In the genomic region with DNA sequence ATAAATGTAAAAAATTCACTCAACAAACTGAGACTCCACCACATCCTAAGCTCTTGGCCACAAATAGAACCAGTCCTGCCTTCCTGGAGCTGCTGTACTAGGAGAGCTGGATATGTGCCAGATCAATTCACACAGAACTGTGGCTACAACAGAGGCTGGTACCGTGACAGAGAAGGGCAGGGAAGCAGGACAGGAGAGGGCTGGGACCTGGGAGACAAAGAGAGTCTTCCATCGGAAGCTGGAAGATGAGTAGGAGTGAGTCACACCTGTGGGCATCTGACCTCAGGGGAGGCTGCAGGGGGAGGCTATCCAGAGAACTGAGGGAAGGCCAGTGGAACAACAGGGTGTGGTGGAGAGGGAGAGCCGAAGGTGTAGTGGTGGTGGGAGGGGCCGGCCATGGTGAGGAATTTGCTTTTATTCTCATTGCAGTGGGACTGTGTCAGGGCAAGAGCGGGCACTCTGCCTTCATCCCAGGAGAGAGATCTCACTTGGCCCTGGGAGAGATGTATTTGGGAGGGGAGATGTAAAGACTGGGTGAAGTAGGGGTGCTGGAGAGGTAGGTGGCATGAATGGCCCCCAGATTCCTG, we compare ENCODE assay signal across 6 cellular contexts. TPM values are rescaled to one million over a fixed set of nuclear protein-coding genes. Genes with fewer than 3 reads are reported as not detected.
A peak's percentile ranks its signal among the peaks of the same experiment; 100 is the strongest.
DNase-seq lines count a peak whose midpoint lies in the region; ATAC-seq and TF ChIP-seq lines count a peak whose summit lies in the region.

No MANE protein-coding gene starts in this region.

- peak; percentile 17 for ATAC-seq in Right ventricle myocardium inferior

- peak overlapping the region in 1 of 59 donors; percentile 16 for H3K4me3 ChIP-seq in dorsolateral prefrontal cortex
- no peak overlapping the region for H3K4me3 ChIP-seq in skeletal muscle tissue (ENCODE audit: low read length in 3 of 3)

- no peaks in the 10 kb centered on the region for H3K9me3 ChIP-seq in skeletal muscle tissue (ENCODE audit: control insufficient read depth in 3 of 3, low read length in 3 of 3)

- H3K9ac ChIP-seq in skeletal muscle tissue (ENCODE audit: low read depth in 1 of 3, low read length in 3 of 3): peak overlapping the region; percentile 23 to 84 (median 81)

- H3K4me1 ChIP-seq in skeletal muscle tissue (ENCODE audit: control insufficient read depth in 3 of 3, insufficient read depth in 3 of 3, low read length in 3 of 3): peaks cover 50 to 65% (median 60%) of the 10 kb centered on the region in 3 donors

- TF ChIP-seq CTCF in dorsolateral prefrontal cortex (IDR thresholded peaks at IDR 0.05 in 54 of 56, conservative IDR thresholded peaks at IDR 0.05 in 2 of 56; ENCODE audit: low read depth in 1 of 56, partially characterized antibody in 56 of 56): no peak

- no peaks in the 10 kb centered on the region for H3K27me3 ChIP-seq in dorsolateral prefrontal cortex
- H3K27me3 ChIP-seq in skeletal muscle tissue (ENCODE audit: control insufficient read depth in 3 of 3, insufficient read depth in 3 of 3, low read length in 3 of 3): no peaks in the 10 kb centered on the region

- H3K36me3 ChIP-seq in skeletal muscle tissue (ENCODE audit: control insufficient read depth in 3 of 3, insufficient read depth in 3 of 3, low read length in 3 of 3): no peaks in the 10 kb centered on the region

- intact Hi-C loops in Right ventricle myocardium inferior (cut with DNase I) (no loop called here), cardiac septum (cut with DNase I) (loop anchor here (2.0 kb wide), 1 partner anchor 13 kb away; a partner anchor contains a TSS), dorsolateral prefrontal cortex (cut with DNase I) (loop anchor here (1.0 to 5.0 kb wide), 3 partner anchors 7 to 47 kb away; no protein-coding TSS in a partner anchor)

- H3K27ac ChIP-seq in dorsolateral prefrontal cortex (peak overlapping the region in 58 of 59 donors; percentile 51 to 100 (median 98)), skeletal muscle tissue (ENCODE audit: low read depth, low read length) (peak overlapping the region; percentile 96)

- no peak for DNase-seq in Right ventricle myocardium inferior (ENCODE audit: missing footprints)
- DNase-seq in cardiac septum (ENCODE audit: low spot score): no peak
- DNase-seq in dorsolateral prefrontal cortex: peak in 1 of 10 donors; percentile 51
- no peak for DNase-seq in Kasumi-1 (lab: John Stamatoyannopoulos, UW)
- DNase-seq in DMS114 treated with DMSO at 0.1 percent for 48 hours (lab: John Stamatoyannopoulos, UW; ENCODE audit: unreplicated experiment): no peak

RNA-seq across cellular contexts. Expression of a gene that starts 1.9 kb away (rescaled TPM):
- total RNA-seq in Right ventricle myocardium inferior (72.3 TPM), cardiac septum (148 TPM), dorsolateral prefrontal cortex (100 to 1,000 TPM in 117 of 120 experiments, 10 to 100 TPM in 3; 97.2 to 228 (median 145) TPM), skeletal muscle tissue (32.9 TPM)

RNA-seq across cellular contexts. Expression of a gene that starts 10.2 kb away (rescaled TPM):
- total RNA-seq in Right ventricle myocardium inferior (23.3 TPM), cardiac septum (28.3 TPM), dorsolateral prefrontal cortex (10 to 100 TPM; 22.6 to 74.8 (median 38.1) TPM), skeletal muscle tissue (23.0 TPM)

RNA-seq across cellular contexts. Expression of a gene that starts 12.3 kb away (rescaled TPM):
- 45.1 TPM for total RNA-seq in Right ventricle myocardium inferior
- 47.4 TPM for total RNA-seq in cardiac septum
- total RNA-seq in dorsolateral prefrontal cortex: 100 to 1,000 TPM in 1 of 120 experiments, 10 to 100 TPM in 119; 35.7 to 101 (median 59.6) TPM
- 14.6 TPM for total RNA-seq in skeletal muscle tissue

RNA-seq across cellular contexts. Expression of a gene that starts 15.8 kb away (rescaled TPM):
- 61.0 TPM for total RNA-seq in Right ventricle myocardium inferior
- 174 TPM for total RNA-seq in cardiac septum
- 10 to 100 TPM; 17.3 to 49.0 (median 28.4) TPM for total RNA-seq in dorsolateral prefrontal cortex
- 157 TPM for total RNA-seq in skeletal muscle tissue

RNA-seq across cellular contexts. Expression of a gene that starts 35.2 kb away (rescaled TPM):
- 55.6 TPM for total RNA-seq in Right ventricle myocardium inferior
- 60.2 TPM for total RNA-seq in cardiac septum
- total RNA-seq in dorsolateral prefrontal cortex: 100 to 1,000 TPM in 34 of 120 experiments, 10 to 100 TPM in 86; 71.5 to 120 (median 93.9) TPM
- 36.0 TPM for total RNA-seq in skeletal muscle tissue
